26 cellular contexts compared by ENCODE assay signal in genomic region chr12:80620281-80620680, GRCh38.
"Had no signal": no experiment of that assay in that cellular context is flagged by ENCODE, and none has a peak within 500 bp of the region (broad histone marks: within the 10 kb centered on the region; RNA-seq: fewer than 3 reads in every experiment).

No MANE protein-coding gene starts in this region.

- H3K9ac ChIP-seq: neural progenitor cell, parathyroid adenoma had no signal

- H3K4me1 ChIP-seq: neural progenitor cell, parathyroid adenoma, right lobe of liver, sigmoid colon, stomach, suprapubic skin, testis, tibial artery, transverse colon, vagina had no signal

- H3K36me3 ChIP-seq: neural progenitor cell, ovary, right lobe of liver, sigmoid colon, stomach, suprapubic skin, tibial artery, transverse colon, vagina had no signal

- FAIRE-seq: urothelium cell line had no signal

- H3K27me3 ChIP-seq: neural progenitor cell, ovary, right lobe of liver, sigmoid colon, stomach, suprapubic skin, testis, tibial artery, transverse colon, vagina had no signal

- DNase-seq: naive thymus-derived CD8-positive, alpha-beta T cell; occipital lobe; ovary; posterior cingulate gyrus; psoas muscle; right cardiac atrium; right lobe of liver; sigmoid colon; small intestine; stimulated activated CD4-positive, alpha-beta T cell treated with anti-CD3 and anti-CD28 coated beads, Interleukin-15, amount 100 ng/mL, for 24 hours; stimulated activated CD4-positive, alpha-beta T cell treated with anti-CD3 and anti-CD28 coated beads, Interleukin-2, amount 100 ng/mL, for 24 hours; stimulated activated CD4-positive, alpha-beta T cell treated with anti-CD3 and anti-CD28 coated beads, Interleukin-2, amount 100 ng/mL, for 48 hours; stimulated activated CD4-positive, alpha-beta T cell treated with anti-CD3 and anti-CD28 coated beads, Interleukin-4, amount 100 ng/mL, for 24 hours; stimulated activated naive B cell treated with anti-CD40 and anti-IgM and Interleukin-4, amounts not matched to agents 10 μg/mL and 1 μg/mL and 100 μg/mL, for 72 hours; stimulated activated naive CD4-positive, alpha-beta T cell treated with Interleukin-2 at 50 U/mL for 16 hours; stomach; testis; tibial artery; transverse colon had no signal

- H3K9me3 ChIP-seq: ovary, psoas muscle, right lobe of liver, sigmoid colon, stomach, suprapubic skin, testis, tibial artery, transverse colon, vagina had no signal

- H3K79me2 ChIP-seq: parathyroid adenoma had no signal

- H3K27ac ChIP-seq: neural progenitor cell, ovary, parathyroid adenoma, psoas muscle, right lobe of liver, sigmoid colon, stomach, suprapubic skin, testis, tibial artery, transverse colon, vagina had no signal

- H2AFZ ChIP-seq: neural progenitor cell, parathyroid adenoma had no signal

- ATAC-seq: naive thymus-derived CD8-positive, alpha-beta T cell; natural killer cell treated with Interleukin-12 subunit alpha and Interleukin-12 subunit beta and Interleukin-15 and Interleukin-18, amount 100 ng/mL, for 72 hours; psoas muscle; right cardiac atrium; right lobe of liver; stimulated activated effector memory CD8-positive, alpha-beta T cell treated with anti-CD3 and anti-CD28 coated beads, Interleukin-12 subunit alpha, Interleukin-12 subunit beta, amount 100 ng/mL, for 72 hours; stimulated activated naive B cell treated with anti-CD40 and anti-IgM and Interleukin-4, amounts not matched to agents 10 μg/mL and 1 μg/mL and 100 μg/mL, for 72 hours had no signal

- H3K4me3 ChIP-seq: neural progenitor cell, ovary, psoas muscle, right lobe of liver, sigmoid colon, stomach, suprapubic skin, testis, tibial artery, transverse colon, vagina had no signal

- H3K4me2 ChIP-seq: neural progenitor cell had no signal
